ENCODE assay signal across 1 cellular context in the genomic region with DNA sequence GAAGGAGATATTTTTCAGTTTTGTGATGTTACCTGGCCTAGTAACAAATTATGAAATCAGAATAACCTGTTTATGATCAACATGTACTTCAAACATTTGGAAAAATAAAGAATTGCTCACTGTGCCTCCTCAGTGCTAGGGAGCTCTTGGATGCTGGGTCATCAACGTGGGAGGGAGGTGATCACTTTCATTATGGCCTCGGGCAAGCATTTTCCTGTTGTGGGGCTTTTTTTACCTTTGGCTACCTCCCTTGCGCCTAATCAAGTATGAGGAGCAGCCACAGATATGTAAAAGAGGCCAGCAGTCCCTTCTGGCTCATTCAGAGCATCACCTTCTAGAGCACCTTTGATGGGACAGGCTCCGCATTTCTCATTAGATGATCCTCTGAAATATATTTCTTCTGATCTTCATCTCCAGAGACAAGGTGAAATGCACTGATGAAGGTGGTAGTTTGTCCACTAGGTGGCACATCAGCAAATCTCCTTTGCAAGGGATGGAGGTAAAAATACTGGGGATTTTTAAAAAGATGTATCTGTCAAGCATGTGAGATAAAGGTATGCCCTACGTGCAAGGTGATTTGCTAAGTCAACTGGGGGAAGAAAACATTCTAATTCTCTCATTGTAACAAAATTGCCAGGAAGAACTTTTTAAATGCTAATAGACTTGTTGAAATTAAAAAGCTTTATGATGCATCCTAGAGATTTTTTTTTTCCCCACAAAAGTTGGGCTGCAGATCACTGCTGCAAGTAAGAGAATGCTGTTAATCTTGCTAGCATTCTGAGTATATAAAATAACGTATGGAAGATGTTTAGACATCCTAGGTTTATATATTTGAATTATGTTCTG.
TF ChIP-seq lines count a peak whose summit lies in the region.

No MANE protein-coding gene starts in this region.

TF ChIP-seq in GM23338, 12 proteins besides CTCF, POLR2A, EP300 and RAD21 (continued from another document):
- TF ChIP-seq, protein P1, sequence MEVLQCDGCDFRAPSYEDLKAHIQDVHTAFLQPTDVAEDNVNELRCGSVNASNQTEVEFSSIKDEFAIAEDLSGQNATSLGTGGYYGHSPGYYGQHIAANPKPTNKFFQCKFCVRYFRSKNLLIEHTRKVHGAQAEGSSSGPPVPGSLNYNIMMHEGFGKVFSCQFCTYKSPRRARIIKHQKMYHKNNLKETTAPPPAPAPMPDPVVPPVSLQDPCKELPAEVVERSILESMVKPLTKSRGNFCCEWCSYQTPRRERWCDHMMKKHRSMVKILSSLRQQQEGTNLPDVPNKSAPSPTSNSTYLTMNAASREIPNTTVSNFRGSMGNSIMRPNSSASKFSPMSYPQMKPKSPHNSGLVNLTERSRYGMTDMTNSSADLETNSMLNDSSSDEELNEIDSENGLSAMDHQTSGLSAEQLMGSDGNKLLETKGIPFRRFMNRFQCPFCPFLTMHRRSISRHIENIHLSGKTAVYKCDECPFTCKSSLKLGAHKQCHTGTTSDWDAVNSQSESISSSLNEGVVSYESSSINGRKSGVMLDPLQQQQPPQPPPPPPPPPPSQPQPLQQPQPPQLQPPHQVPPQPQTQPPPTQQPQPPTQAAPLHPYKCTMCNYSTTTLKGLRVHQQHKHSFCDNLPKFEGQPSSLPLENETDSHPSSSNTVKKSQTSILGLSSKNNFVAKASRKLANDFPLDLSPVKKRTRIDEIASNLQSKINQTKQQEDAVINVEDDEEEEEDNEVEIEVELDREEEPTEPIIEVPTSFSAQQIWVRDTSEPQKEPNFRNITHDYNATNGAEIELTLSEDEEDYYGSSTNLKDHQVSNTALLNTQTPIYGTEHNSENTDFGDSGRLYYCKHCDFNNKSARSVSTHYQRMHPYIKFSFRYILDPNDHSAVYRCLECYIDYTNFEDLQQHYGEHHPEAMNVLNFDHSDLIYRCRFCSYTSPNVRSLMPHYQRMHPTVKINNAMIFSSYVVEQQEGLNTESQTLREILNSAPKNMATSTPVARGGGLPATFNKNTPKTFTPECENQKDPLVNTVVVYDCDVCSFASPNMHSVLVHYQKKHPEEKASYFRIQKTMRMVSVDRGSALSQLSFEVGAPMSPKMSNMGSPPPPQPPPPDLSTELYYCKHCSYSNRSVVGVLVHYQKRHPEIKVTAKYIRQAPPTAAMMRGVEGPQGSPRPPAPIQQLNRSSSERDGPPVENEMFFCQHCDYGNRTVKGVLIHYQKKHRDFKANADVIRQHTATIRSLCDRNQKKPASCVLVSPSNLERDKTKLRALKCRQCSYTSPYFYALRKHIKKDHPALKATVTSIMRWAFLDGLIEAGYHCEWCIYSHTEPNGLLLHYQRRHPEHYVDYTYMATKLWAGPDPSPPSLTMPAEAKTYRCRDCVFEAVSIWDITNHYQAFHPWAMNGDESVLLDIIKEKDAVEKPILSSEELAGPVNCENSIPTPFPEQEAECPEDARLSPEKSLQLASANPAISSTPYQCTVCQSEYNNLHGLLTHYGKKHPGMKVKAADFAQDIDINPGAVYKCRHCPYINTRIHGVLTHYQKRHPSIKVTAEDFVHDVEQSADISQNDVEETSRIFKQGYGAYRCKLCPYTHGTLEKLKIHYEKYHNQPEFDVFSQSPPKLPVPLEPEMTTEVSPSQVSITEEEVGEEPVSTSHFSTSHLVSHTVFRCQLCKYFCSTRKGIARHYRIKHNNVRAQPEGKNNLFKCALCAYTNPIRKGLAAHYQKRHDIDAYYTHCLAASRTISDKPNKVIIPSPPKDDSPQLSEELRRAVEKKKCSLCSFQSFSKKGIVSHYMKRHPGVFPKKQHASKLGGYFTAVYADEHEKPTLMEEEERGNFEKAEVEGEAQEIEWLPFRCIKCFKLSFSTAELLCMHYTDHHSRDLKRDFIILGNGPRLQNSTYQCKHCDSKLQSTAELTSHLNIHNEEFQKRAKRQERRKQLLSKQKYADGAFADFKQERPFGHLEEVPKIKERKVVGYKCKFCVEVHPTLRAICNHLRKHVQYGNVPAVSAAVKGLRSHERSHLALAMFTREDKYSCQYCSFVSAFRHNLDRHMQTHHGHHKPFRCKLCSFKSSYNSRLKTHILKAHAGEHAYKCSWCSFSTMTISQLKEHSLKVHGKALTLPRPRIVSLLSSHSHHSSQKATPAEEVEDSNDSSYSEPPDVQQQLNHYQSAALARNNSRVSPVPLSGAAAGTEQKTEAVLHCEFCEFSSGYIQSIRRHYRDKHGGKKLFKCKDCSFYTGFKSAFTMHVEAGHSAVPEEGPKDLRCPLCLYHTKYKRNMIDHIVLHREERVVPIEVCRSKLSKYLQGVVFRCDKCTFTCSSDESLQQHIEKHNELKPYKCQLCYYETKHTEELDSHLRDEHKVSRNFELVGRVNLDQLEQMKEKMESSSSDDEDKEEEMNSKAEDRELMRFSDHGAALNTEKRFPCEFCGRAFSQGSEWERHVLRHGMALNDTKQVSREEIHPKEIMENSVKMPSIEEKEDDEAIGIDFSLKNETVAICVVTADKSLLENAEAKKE (CRISPR knock-in tag; IDR thresholded peaks at IDR 0.05) = no peak
- TF ChIP-seq ZNF114 (CRISPR knock-in tag; IDR thresholded peaks at IDR 0.05) = no peak
